Comparison of ENCODE assay signal across 9 cellular contexts in the genomic region with DNA sequence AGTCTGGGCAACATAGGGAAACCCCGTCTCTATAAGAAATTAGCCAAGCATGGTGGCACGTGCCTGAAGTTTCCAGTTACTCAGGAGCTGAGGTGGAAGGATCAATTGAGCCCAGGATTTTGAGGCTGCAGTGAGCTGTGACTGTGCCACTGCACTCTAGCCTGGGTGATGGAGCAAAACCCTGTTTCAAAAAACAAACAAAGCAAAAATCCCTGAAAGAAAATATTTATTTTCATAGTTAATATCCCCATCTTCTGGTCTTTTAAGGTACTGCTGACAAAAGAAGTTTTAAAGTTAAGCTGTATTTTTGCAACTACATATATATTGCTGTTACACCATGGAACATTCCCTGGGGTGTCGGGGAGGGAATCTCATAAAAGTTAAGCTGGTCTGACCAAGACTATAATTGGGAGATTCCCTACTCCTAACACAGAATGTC. TPM values are rescaled to one million over a fixed set of nuclear protein-coding genes. Genes with fewer than 3 reads are reported as not detected.
DNase-seq lines count a peak whose midpoint lies in the region; ATAC-seq, FAIRE-seq and TF ChIP-seq lines count a peak whose summit lies in the region.
"Had no signal": no experiment of that assay in that cellular context is flagged by ENCODE, and none has a peak within 500 bp of the region (broad histone marks: within the 10 kb centered on the region; RNA-seq: fewer than 3 reads in every experiment).

No MANE protein-coding gene starts in this region.

- peak overlapping the region; percentile 42 for H3K4me2 ChIP-seq in endothelial cell of umbilical vein (ENCODE audit: insufficient read depth, low read length)

- peak in 1 of 4 donors; percentile 6 for ATAC-seq in psoas muscle
- ATAC-seq in HG03159 (IDR thresholded peaks at IDR 0.05; ENCODE audit: unreplicated experiment) = no peak
- no peak for ATAC-seq in GM21367 (IDR thresholded peaks at IDR 0.05; ENCODE audit: unreplicated experiment)
- ATAC-seq in GM21528 (IDR thresholded peaks at IDR 0.05; ENCODE audit: low FRiP score, unreplicated experiment) = no peak

- intact Hi-C loops in endothelial cell of umbilical vein (cut with micrococcal nuclease) (loop anchor here (1.0 to 10.0 kb wide), 5 partner anchors 61 to 267 kb away; a partner anchor contains a TSS), psoas muscle (cut with DNase I) (loop anchor here in 1 of 2 donors (1.0 kb wide), 1 partner anchor 71 kb away; no protein-coding TSS in a partner anchor)

- TF ChIP-seq POLR2A in endothelial cell of umbilical vein (IDR thresholded peaks at IDR 0.05; ENCODE audit: low read depth, low read length) = no peak

- peaks cover 0 to 3% of the 10 kb centered on the region in 2 experiments for H3K36me3 ChIP-seq in endothelial cell of umbilical vein (ENCODE audit: control insufficient read depth in 2 of 2, extremely low read depth in 1 of 2, insufficient read depth in 2 of 2, low read length in 2 of 2)
- H3K36me3 ChIP-seq in psoas muscle (ENCODE audit: insufficient read depth in 1 of 2, low read depth in 1 of 2) = peaks cover 0 to 13% of the 10 kb centered on the region in 2 donors

- peak; percentile 54 for DNase-seq in G401 (ENCODE audit: low spot score)
- DNase-seq in NCI-H69 (lab: John Stamatoyannopoulos, UW) = peak; percentile 21
- peak; percentile 60 for DNase-seq in endothelial cell of umbilical vein (ENCODE audit: low read depth, low spot score)
- no peak for DNase-seq in psoas muscle
- no peak for DNase-seq in AG08396 (ENCODE audit: low spot score)

- FAIRE-seq in endothelial cell of umbilical vein (lab: Jason Lieb, UNC) = peak; percentile 67

- POLR2A ChIA-PET in endothelial cell of umbilical vein (lab: Charles Lee) = no interaction called here

- dilution Hi-C loops in endothelial cell of umbilical vein (cut with MboI; ENCODE audit: extremely low pct_ligation_motif_present, low sequenced_read_pairs) = no loop called here

- TF ChIP-seq CTCF in endothelial cell of umbilical vein (IDR thresholded peaks at IDR 0.05; ENCODE audit: extremely low read depth in 1 of 2, insufficient read depth in 1 of 2, low read depth in 1 of 2, low read length in 2 of 2) (peak; percentile 24 to 35), psoas muscle (IDR thresholded peaks at IDR 0.05) (peak; percentile 45)

- no peak overlapping the region for H3K27ac ChIP-seq in endothelial cell of umbilical vein (ENCODE audit: insufficient read depth, low read depth, low read length)
- peak overlapping the region; percentile 73 for H3K27ac ChIP-seq in psoas muscle

- in situ Hi-C loops in G401 (cut with HindIII; ENCODE audit: low sequenced_read_pairs) = no loop called here

- no peak overlapping the region for H3K9ac ChIP-seq in endothelial cell of umbilical vein (replicated peaks; ENCODE audit: extremely low read depth, insufficient read depth, low read length)

- CTCF ChIA-PET in endothelial cell of umbilical vein (lab: Charles Lee) = interaction anchor here (0.5 to 3.9 kb wide), 43 partner anchors 8 to 1999 kb away, joined by 3 to 188 read pairs (median 5); a partner anchor contains a TSS

- no TSS peak for BruUV-seq in endothelial cell of umbilical vein (replicated peaks; lab: Mats Ljungman, UMichigan)

- no peaks in the 10 kb centered on the region for H3K79me2 ChIP-seq in endothelial cell of umbilical vein (ENCODE audit: control insufficient read depth, insufficient read depth, low read length)

- H4K20me1 ChIP-seq in endothelial cell of umbilical vein (replicated peaks; ENCODE audit: control insufficient read depth, extremely low read depth, insufficient read depth, low read length) = no peaks in the 10 kb centered on the region

- H3K4me3 ChIP-seq in endothelial cell of umbilical vein (replicated peaks in 1 of 3; ENCODE audit: insufficient read depth in 1 of 3, low read depth in 1 of 3, low read length in 3 of 3) (no peak overlapping the region), psoas muscle (no peak overlapping the region)
- H3K4me3 ChIP-seq: lung had no signal

- H3K27me3 ChIP-seq in endothelial cell of umbilical vein (ENCODE audit: control insufficient read depth in 2 of 2, insufficient read depth in 2 of 2, low read length in 2 of 2) (no peaks in the 10 kb centered on the region), psoas muscle (ENCODE audit: insufficient read depth in 3 of 3, low read length in 2 of 3) (no peaks in the 10 kb centered on the region)

- H3K4me1 ChIP-seq in endothelial cell of umbilical vein (ENCODE audit: control insufficient read depth, extremely low read depth, insufficient read depth, low read length) (peaks cover 8% of the 10 kb centered on the region), psoas muscle (peaks cover 23% of the 10 kb centered on the region)

- 37 to 53% (median 49%) methylated on average over 3 of the region's 3 CpGs for WGBS in psoas muscle, 3 donors

- H2AFZ ChIP-seq in endothelial cell of umbilical vein (ENCODE audit: low read depth, low read length) = no peak overlapping the region

- H3K9me3 ChIP-seq in endothelial cell of umbilical vein (replicated peaks; ENCODE audit: control insufficient read depth, insufficient read depth, low read length) (no peaks in the 10 kb centered on the region), psoas muscle (no peaks in the 10 kb centered on the region)

- H3K9me1 ChIP-seq in endothelial cell of umbilical vein (replicated peaks; ENCODE audit: control insufficient read depth, extremely low read depth, insufficient read depth, low read length) = no peaks in the 10 kb centered on the region

TF ChIP-seq in endothelial cell of umbilical vein, 7 proteins besides CTCF, POLR2A, EP300 and RAD21:
- TF ChIP-seq FOS (IDR thresholded peaks at IDR 0.05; ENCODE audit: borderline replicate concordance, insufficient read depth, low read length) (no peak), POLR2AphosphoS5 (IDR thresholded peaks at IDR 0.05; ENCODE audit: insufficient read depth, low read depth, low read length) (no peak), MYC (IDR thresholded peaks at IDR 0.05; ENCODE audit: low read depth, low read length) (no peak), GATA2 (IDR thresholded peaks at IDR 0.05; ENCODE audit: insufficient read depth, insufficient read length, low read depth, low read length) (no peak), EZH2 (IDR thresholded peaks at IDR 0.05; ENCODE audit: borderline replicate concordance, low read depth, low read length, severe bottlenecking) (no peak), JUN (IDR thresholded peaks at IDR 0.05; ENCODE audit: borderline replicate concordance, insufficient read depth, insufficient read length, low read depth) (no peak)
- TF ChIP-seq, protein P1, sequence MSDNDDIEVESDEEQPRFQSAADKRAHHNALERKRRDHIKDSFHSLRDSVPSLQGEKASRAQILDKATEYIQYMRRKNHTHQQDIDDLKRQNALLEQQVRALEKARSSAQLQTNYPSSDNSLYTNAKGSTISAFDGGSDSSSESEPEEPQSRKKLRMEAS (IDR thresholded peaks at IDR 0.05; ENCODE audit: insufficient read depth, insufficient read length) = no peak

RNA-seq across cellular contexts. Expression of a gene that starts 26.0 kb away (rescaled TPM):
- 3.0 and 4.3 TPM in 2 replicates for total RNA-seq in G401 (2014; rRNA removed; shearing (Covaris generic))
- total RNA-seq in endothelial cell of umbilical vein (10.1 and 10.4 TPM in 2 replicates), psoas muscle (10 to 100 TPM in 1 of 4 donors, 1 to 10 TPM in 3; 5.7 to 10.3 (median 7.9) TPM)
- polyA plus RNA-seq in endothelial cell of umbilical vein (1.6 and 2.1 TPM in 2 replicates), psoas muscle (10 to 100 TPM in 1 of 3 donors, 1 to 10 TPM in 2; 4.6 to 11.3 (median 5.6) TPM)
- polyA plus RNA-seq in endothelial cell of umbilical vein (2011; cell fraction: cytosol; rRNA removed) = 3.2 and 3.3 TPM in 2 replicates
- polyA plus RNA-seq in endothelial cell of umbilical vein (2011; cell fraction: nucleus; rRNA removed) = 6.6 and 9.8 TPM in 2 replicates
- polyA plus RNA-seq in endothelial cell of umbilical vein (2012) = 5.8 and 7.0 TPM in 2 replicates
- 1.2 and 2.1 TPM in 2 replicates for polyA minus RNA-seq in endothelial cell of umbilical vein
- 4.8 TPM for polyA minus RNA-seq in endothelial cell of umbilical vein (2011; cell fraction: cytosol; rRNA and poly(A)+ RNA removed)
- polyA minus RNA-seq in endothelial cell of umbilical vein (2011; cell fraction: nucleus; rRNA and poly(A)+ RNA removed) = 2.0 and 5.0 TPM in 2 replicates

Comparison
In these comparisons a context has a peak if more than half of its experiments do, and no peak if none do; other contexts are left out.
1. DNase-seq: peak in G401 (single experiment), NCI-H69 (single experiment) and endothelial cell of umbilical vein (single experiment); none in psoas muscle (0 of 2) and AG08396 (single experiment).